ENCODE assay signal across 15 cellular contexts in genomic region chr16:82062645-82063058, GRCh38. TPM values are rescaled to one million over a fixed set of nuclear protein-coding genes. Genes with fewer than 3 reads are reported as not detected.
DNase-seq lines count a peak whose midpoint lies in the region; ATAC-seq and TF ChIP-seq lines count a peak whose summit lies in the region.
"Had no signal": no experiment of that assay in that cellular context is flagged by ENCODE, and none has a peak within 500 bp of the region (broad histone marks: within the 10 kb centered on the region; RNA-seq: fewer than 3 reads in every experiment).

No MANE protein-coding gene starts in this region.

- DNase-seq in AG09319 (ENCODE audit: extremely low read depth, low read depth) (peak; percentile 95), NB4 (ENCODE audit: low read depth) (peak; percentile 43), esophagus squamous epithelium (lab: John Stamatoyannopoulos, UW) (no peak), glutamatergic neuron (no peak), RWPE1 (ENCODE audit: low spot score) (no peak), mucosa of descending colon (no peak)
- DNase-seq: activated CD4-positive, alpha-beta T cell treated with anti-CD3 and anti-CD28 coated beads, Interleukin-2, amount 50 U/mL, for 48 hours; activated effector memory CD4-positive, alpha-beta T cell treated with anti-CD3 and anti-CD28 coated beads, Interleukin-2, amount 50 U/mL, for 16 hours; DMS153; hypothalamus had no signal

- H3K4me1 ChIP-seq in esophagus squamous epithelium (peaks cover 0 to 38% (median 34%) of the 10 kb centered on the region in 3 donors), neutrophil (ENCODE audit: control insufficient read depth in 1 of 2, insufficient read depth in 1 of 2, low read depth in 1 of 2, low read length in 1 of 2) (peaks cover 23 to 30% of the 10 kb centered on the region in 2 experiments), mucosa of descending colon (ENCODE audit: low read depth) (peaks cover 21% of the 10 kb centered on the region)

- ATAC-seq in GM18873 (IDR thresholded peaks at IDR 0.05; ENCODE audit: low FRiP score, unreplicated experiment) (no peak), mucosa of descending colon (no peak)
- ATAC-seq: body of pancreas had no signal

- no peaks in the 10 kb centered on the region for H3K36me3 ChIP-seq in esophagus squamous epithelium
- H3K36me3 ChIP-seq in neutrophil = no peaks in the 10 kb centered on the region
- no peaks in the 10 kb centered on the region for H3K36me3 ChIP-seq in mucosa of descending colon (ENCODE audit: low read depth)

- H3K27me3 Mint-ChIP-seq in glutamatergic neuron (ENCODE audit: unreplicated experiment) = no peaks in the 10 kb centered on the region

- H3K9me3 Mint-ChIP-seq in glutamatergic neuron (ENCODE audit: unreplicated experiment) = peaks cover 3% of the 10 kb centered on the region
- H3K9me3 Mint-ChIP-seq: memory B cell had no signal

- TF ChIP-seq CTCF in AG09319 (IDR thresholded peaks at IDR 0.05; ENCODE audit: low read depth, low read length) (no peak), NB4 (IDR thresholded peaks at IDR 0.05; ENCODE audit: low read depth, low read length) (no peak), esophagus squamous epithelium (IDR thresholded peaks at IDR 0.05) (no peak), neutrophil (IDR thresholded peaks at IDR 0.05) (no peak), glutamatergic neuron (IDR thresholded peaks at IDR 0.05; ENCODE audit: partially characterized antibody, unreplicated experiment) (no peak), RWPE1 (conservative IDR thresholded peaks at IDR 0.05; ENCODE audit: low read depth) (no peak), mucosa of descending colon (IDR thresholded peaks at IDR 0.05) (no peak)

- H3K36me3 Mint-ChIP-seq in glutamatergic neuron (ENCODE audit: unreplicated experiment) = no peaks in the 10 kb centered on the region
- H3K36me3 Mint-ChIP-seq: memory B cell had no signal

- H3K4me3 ChIP-seq in NB4 (ENCODE audit: low read depth, low read length) (no peak overlapping the region), esophagus squamous epithelium (no peak overlapping the region), neutrophil (ENCODE audit: low read depth in 1 of 2, low read length in 1 of 2) (no peak overlapping the region), mucosa of descending colon (no peak overlapping the region)
- H3K4me3 ChIP-seq: body of pancreas had no signal

- intact Hi-C loops in esophagus squamous epithelium (cut with DNase I) = no loop called here
- intact Hi-C loops in mucosa of descending colon (cut with DNase I, micrococcal nuclease) = no loop called here

- H3K4me1 Mint-ChIP-seq in glutamatergic neuron (ENCODE audit: low read depth, unreplicated experiment) = no peaks in the 10 kb centered on the region
- H3K4me1 Mint-ChIP-seq: B cell, memory B cell had no signal

- TF ChIP-seq POLR2A in NB4 (IDR thresholded peaks at IDR 0.05; ENCODE audit: extremely low read depth, insufficient read length) (no peak), esophagus squamous epithelium (IDR thresholded peaks at IDR 0.05) (no peak)

- H3K27me3 ChIP-seq in esophagus squamous epithelium = no peaks in the 10 kb centered on the region
- H3K27me3 ChIP-seq in neutrophil = peaks cover 8% of the 10 kb centered on the region
- H3K27me3 ChIP-seq: body of pancreas had no signal

- CTCF ChIA-PET in RWPE1 (lab: Yijun Ruan, JAX) = no interaction called here

- POLR2A ChIA-PET in RWPE1 (lab: Yijun Ruan, JAX; ENCODE audit: low non-redundant PET) = no interaction called here

- H3K27ac ChIP-seq in esophagus squamous epithelium (peak overlapping the region; percentile 57 to 83 (median 75)), neutrophil (peak overlapping the region; percentile 21), RWPE1 (no peak overlapping the region)
- H3K27ac ChIP-seq: body of pancreas had no signal

- H3K4me3 Mint-ChIP-seq in glutamatergic neuron (ENCODE audit: unreplicated experiment) = no peak overlapping the region
- H3K4me3 Mint-ChIP-seq: B cell, memory B cell had no signal

- 16 to 56% methylated on average over 2 to 7 of the region's 7 CpGs for WGBS in esophagus squamous epithelium, 2 donors

- no peak overlapping the region for H3K27ac Mint-ChIP-seq in glutamatergic neuron (ENCODE audit: unreplicated experiment)
- H3K27ac Mint-ChIP-seq: B cell, memory B cell had no signal

- H3K9me3 ChIP-seq in esophagus squamous epithelium (no peaks in the 10 kb centered on the region), neutrophil (no peaks in the 10 kb centered on the region), mucosa of descending colon (no peaks in the 10 kb centered on the region)
- H3K9me3 ChIP-seq: body of pancreas had no signal

RNA-seq across cellular contexts. Expression of gene HSD17B2, which starts 27.6 kb away (rescaled TPM):
- total RNA-seq in esophagus squamous epithelium (1 to 10 TPM in 3 of 4 donors, under 1 TPM in 1; 0.72 to 5.1 (median 2.5) TPM), glutamatergic neuron (ENCODE audit: unreplicated experiment) (not detected), mucosa of descending colon (100 to 1,000 TPM in 1 of 3 donors, 10 to 100 TPM in 2; 38.6 to 211 (median 45.5) TPM)
- total RNA-seq: B cell had no signal

RNA-seq across cellular contexts. Expression of gene SDR42E1, which starts 51.4 kb away (rescaled TPM):
- total RNA-seq in esophagus squamous epithelium = 10 to 100 TPM in 2 of 4 donors, 1 to 10 TPM in 2; 7.1 to 15.3 (median 12.3) TPM
- total RNA-seq in glutamatergic neuron (ENCODE audit: unreplicated experiment) = 0.20 TPM
- total RNA-seq in mucosa of descending colon = 10 to 100 TPM in 1 of 3 donors, 1 to 10 TPM in 2; 5.9 to 14.0 (median 6.7) TPM

Comparison
In these comparisons a context has a peak if more than half of its experiments do, and no peak if none do; other contexts are left out.
1. DNase-seq: peak in AG09319 (single experiment) and NB4 (single experiment); none in esophagus squamous epithelium (single experiment), glutamatergic neuron (single experiment), RWPE1 (single experiment) and mucosa of descending colon (0 of 3).
2. RNA of gene HSD17B2, which starts 27.6 kb away (total RNA-seq): 38.6 to 211 TPM in mucosa of descending colon; 0.72 to 5.1 TPM in esophagus squamous epithelium and not detected in glutamatergic neuron (single experiment); every median in the first group is over 4 times any median in the second.